ENCODE assay signal across 9 cellular contexts in the genomic region with DNA sequence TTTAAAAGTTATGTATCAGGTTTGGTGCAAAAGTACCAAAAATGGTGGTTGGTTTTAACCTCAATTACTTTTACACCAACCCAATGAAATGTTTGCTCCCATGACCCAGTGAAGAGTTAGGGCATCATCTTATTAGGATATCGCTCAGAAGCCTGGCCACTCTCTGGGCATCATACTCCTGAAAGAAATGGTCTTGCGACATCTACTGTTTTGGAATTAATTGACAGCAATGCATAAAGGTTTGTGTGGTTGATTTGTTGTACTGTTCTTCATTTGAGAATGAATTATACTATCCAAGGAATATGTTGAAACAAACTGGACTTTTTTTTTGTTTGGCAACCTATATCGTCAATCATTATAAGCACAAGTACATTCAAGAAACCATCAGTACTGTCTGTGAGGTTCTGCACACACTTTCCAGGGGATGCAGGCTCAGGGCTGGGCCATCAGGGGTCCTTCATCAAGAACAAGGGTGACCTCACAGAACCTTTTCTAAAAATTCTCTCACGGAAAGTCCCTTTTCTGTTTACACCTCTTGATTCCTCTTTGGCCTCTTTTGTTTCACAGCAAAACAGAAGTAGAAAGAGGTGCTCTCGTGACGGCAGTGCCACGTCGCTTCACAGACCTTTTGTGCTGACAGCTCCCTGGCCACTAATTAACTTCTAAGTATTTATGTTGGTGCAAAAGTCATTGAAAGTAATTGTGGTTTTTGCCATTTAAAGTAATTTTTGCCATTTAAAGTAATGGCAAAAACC.
DNase-seq lines count a peak whose midpoint lies in the region; ATAC-seq and TF ChIP-seq lines count a peak whose summit lies in the region.
"Had no signal": no experiment of that assay in that cellular context is flagged by ENCODE, and none has a peak within 500 bp of the region (broad histone marks: within the 10 kb centered on the region; RNA-seq: fewer than 3 reads in every experiment).

No MANE protein-coding gene starts in this region.

- ATAC-seq in GM18508 (IDR thresholded peaks at IDR 0.05; ENCODE audit: insufficient read depth, unreplicated experiment) = peak; percentile 87

- no peak overlapping the region for H3K27ac Mint-ChIP-seq in endodermal cell

- peak overlapping the region; percentile 55 for H3K9ac ChIP-seq in GM23248
- H3K9ac ChIP-seq in endodermal cell (ENCODE audit: extremely low read depth, low read length, poor library complexity, severe bottlenecking) = no peak overlapping the region

- H3K27me3 Mint-ChIP-seq in endodermal cell (ENCODE audit: insufficient read depth) = no peaks in the 10 kb centered on the region

- H4K20me1 ChIP-seq in GM23248 (ENCODE audit: insufficient read depth) = no peaks in the 10 kb centered on the region

- peaks cover 10% of the 10 kb centered on the region for H3K4me1 Mint-ChIP-seq in endodermal cell

- no peak overlapping the region; the same call in 1 of the 2 replicates for H3K4me3 ChIP-seq in GM23248
- H3K4me3 ChIP-seq in endodermal cell (ENCODE audit: low read length) = no peak overlapping the region
- H3K4me3 ChIP-seq: lung had no signal

- peaks cover 21% of the 10 kb centered on the region for H3F3A ChIP-seq in GM23248 (ENCODE audit: insufficient read depth)

- DNase-seq in GM23248 = peak; percentile 69
- peak; percentile 22 for DNase-seq in NOMO-1 treated with dmso at 0.1 percent for 144 hours (lab: John Stamatoyannopoulos, UW; ENCODE audit: unreplicated experiment)
- DNase-seq in effector CD4-positive, alpha-beta T cell = peak; percentile 41
- peak; percentile 48 for DNase-seq in pons (ENCODE audit: low spot score)
- no peak for DNase-seq in endodermal cell
- DNase-seq in NCI-H446 treated with DMSO at 0.1 percent for 48 hours (lab: John Stamatoyannopoulos, UW) = no peak
- DNase-seq in NCI-H82 treated with DMSO at 0.1 percent for 48 hours (lab: John Stamatoyannopoulos, UW; ENCODE audit: unreplicated experiment) = no peak

- 16 to 17% methylated on average over 8 of the region's 8 CpGs for WGBS in GM23248 (ENCODE audit: low coverage in 1 of 2, low lambda C conversion rate in 2 of 2, missing lambda C conversion rate in 2 of 2), 2 experiments
- 88 to 91% methylated on average over 4 to 8 of the region's 8 CpGs for WGBS in endodermal cell (ENCODE audit: insufficient coverage in 1 of 2, insufficient read length in 1 of 2), 2 experiments

- in situ Hi-C loops in GM23248 (cut with MboI) = no loop called here

- H2AFZ ChIP-seq in GM23248 = no peak overlapping the region

- no peaks in the 10 kb centered on the region for H3K27me3 ChIP-seq in GM23248 (replicated peaks; ENCODE audit: insufficient read depth)
- no peaks in the 10 kb centered on the region for H3K27me3 ChIP-seq in endodermal cell (ENCODE audit: control insufficient read depth, insufficient read depth, low read length, poor library complexity, severe bottlenecking)

- H3K4me2 ChIP-seq in GM23248 (ENCODE audit: unreplicated experiment) = peak overlapping the region; percentile 66

- H3K36me3 Mint-ChIP-seq in endodermal cell (ENCODE audit: low read depth) = peaks cover 5% of the 10 kb centered on the region

- H3K36me3 ChIP-seq in GM23248 (ENCODE audit: low read depth) (no peaks in the 10 kb centered on the region), endodermal cell (ENCODE audit: control insufficient read depth, insufficient read depth, low read length) (no peaks in the 10 kb centered on the region)

- H3K4me1 ChIP-seq in GM23248 (ENCODE audit: insufficient read depth) (peaks cover 30% of the 10 kb centered on the region), endodermal cell (ENCODE audit: control insufficient read depth, insufficient read depth, low read length) (no peaks in the 10 kb centered on the region)

- TF ChIP-seq CTCF in endodermal cell (conservative IDR thresholded peaks at IDR 0.05) = no peak

- H3K9me3 ChIP-seq in GM23248 (ENCODE audit: low read depth) (no peaks in the 10 kb centered on the region), endodermal cell (ENCODE audit: control insufficient read depth, low read length) (peaks cover 14% of the 10 kb centered on the region)

- H3K27ac ChIP-seq in GM23248 (peak overlapping the region; percentile 74), endodermal cell (ENCODE audit: low read depth, low read length) (no peak overlapping the region)

- H3K9me2 ChIP-seq in GM23248 (ENCODE audit: insufficient read depth) = no peaks in the 10 kb centered on the region

- H3K4me3 Mint-ChIP-seq in endodermal cell = no peak overlapping the region

- no peaks in the 10 kb centered on the region for H3K79me2 ChIP-seq in GM23248 (ENCODE audit: insufficient read depth)

- peaks cover 9% of the 10 kb centered on the region for H3K9me3 Mint-ChIP-seq in endodermal cell

Comparison
In these comparisons a context has a peak if more than half of its experiments do, and no peak if none do; other contexts are left out.
1. DNase-seq: peak in GM23248 (single experiment), NOMO-1 treated with dmso at 0.1 percent for 144 hours (single experiment), effector CD4-positive, alpha-beta T cell (single experiment) and pons (single experiment); none in endodermal cell (single experiment), NCI-H446 treated with DMSO at 0.1 percent for 48 hours (single experiment) and NCI-H82 treated with DMSO at 0.1 percent for 48 hours (single experiment).